ENCODE assay signal across 9 cellular contexts in the genomic region with DNA sequence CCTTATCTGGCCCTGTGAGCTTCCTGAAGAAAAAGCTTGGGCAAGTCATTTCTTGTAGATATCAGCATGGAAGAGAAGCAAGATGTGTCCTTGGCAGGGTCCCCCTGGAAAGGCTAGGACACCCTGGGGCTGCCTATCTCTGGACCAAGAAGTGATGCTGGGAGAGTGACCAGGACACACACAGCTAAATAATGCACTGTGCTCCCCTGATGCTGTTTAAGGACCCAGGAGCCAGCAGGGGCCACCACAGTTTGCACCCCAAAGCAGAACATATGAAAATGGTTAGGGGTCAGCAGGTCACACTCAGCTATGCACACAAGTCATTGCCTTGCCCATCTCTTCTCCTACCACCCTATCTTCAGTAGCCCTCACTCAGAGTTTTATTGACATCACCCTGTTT. TPM values are rescaled to one million over a fixed set of nuclear protein-coding genes. Genes with fewer than 3 reads are reported as not detected.
"Had no signal": no experiment of that assay in that cellular context is flagged by ENCODE, and none has a peak within 500 bp of the region (broad histone marks: within the 10 kb centered on the region; RNA-seq: fewer than 3 reads in every experiment).

No MANE protein-coding gene starts in this region.

- H3K36me3 Mint-ChIP-seq: IgD-negative memory B cell had no signal

- H3K4me1 Mint-ChIP-seq: IgD-negative memory B cell had no signal

- H3K4me3 ChIP-seq: K562 had no signal

- H3K27ac ChIP-seq: HL-60 had no signal

- H3K4me3 Mint-ChIP-seq: IgD-negative memory B cell had no signal

- ATAC-seq: HepG2, K562 had no signal

- DNase-seq: IMR-90, KBM-7, KG1 had no signal

RNA-seq across cellular contexts. Expression of gene GPR26, which starts 47.9 kb away (rescaled TPM):
- total RNA-seq: HepG2, HT-29, HT1080, IMR-90, K562 had no signal
- polyA plus RNA-seq: HepG2, IgD-negative memory B cell, IMR-90, K562 had no signal
